In genomic region chr16:27198451-27199234, GRCh38 we compare ENCODE assay signal across 1 cellular context.
TF ChIP-seq lines count a peak whose summit lies in the region.

No MANE protein-coding gene starts in this region.

TF ChIP-seq in GM12878, 131 proteins besides CTCF, POLR2A, EP300 and RAD21 (continued from another document):
- no peak for TF ChIP-seq PKNOX1 (IDR thresholded peaks at IDR 0.05)
- TF ChIP-seq TCF12 (IDR thresholded peaks at IDR 0.05; ENCODE audit: low read depth, low read length): no peak
- TF ChIP-seq ZBTB33 (IDR thresholded peaks at IDR 0.05): no peak
- TF ChIP-seq ZNF687 (IDR thresholded peaks at IDR 0.05): no peak
- no peak for TF ChIP-seq STAT1 (conservative IDR thresholded peaks at IDR 0.05)
- no peak for TF ChIP-seq CHD1 (IDR thresholded peaks at IDR 0.05; ENCODE audit: low read depth, low read length)
- TF ChIP-seq ZNF274 (IDR thresholded peaks at IDR 0.05; ENCODE audit: insufficient read depth, insufficient read length): no peak
- TF ChIP-seq HDGF (IDR thresholded peaks at IDR 0.05): no peak
